Comparison of ENCODE assay signal across 8 cellular contexts in genomic region chr7:38070718-38071117, GRCh38.
DNase-seq lines count a peak whose midpoint lies in the region; ATAC-seq and TF ChIP-seq lines count a peak whose summit lies in the region.

No MANE protein-coding gene starts in this region.

- DNase-seq in stimulated activated CD4-positive, alpha-beta T cell treated with anti-CD3 and anti-CD28 coated beads, Interleukin-15, amount 100 ng/mL, for 24 hours: peak; percentile 6
- DNase-seq in stimulated activated CD4-positive, alpha-beta T cell treated with anti-CD3 and anti-CD28 coated beads, Interleukin-4, amount 100 ng/mL, for 1 hour: no peak
- DNase-seq in SHP77 (lab: John Stamatoyannopoulos, UW) (peak; percentile 41 to 72), left ventricle myocardium inferior (no peak), NCI-H1436 treated with DMSO at 0.1 percent for 48 hours (lab: John Stamatoyannopoulos, UW) (no peak), GDM1 (lab: John Stamatoyannopoulos, UW) (no peak)

- peaks cover 6% of the 10 kb centered on the region for H3K4me1 ChIP-seq in left ventricle myocardium inferior

- no peak overlapping the region for H3K4me3 ChIP-seq in left ventricle myocardium inferior

- TF ChIP-seq CTCF in left ventricle myocardium inferior (IDR thresholded peaks at IDR 0.05; ENCODE audit: borderline replicate concordance): peak; percentile 52

- intact Hi-C loops in left ventricle myocardium inferior (cut with micrococcal nuclease): no loop called here

- no peaks in the 10 kb centered on the region for H3K9me3 ChIP-seq in left ventricle myocardium inferior (replicated peaks)

- ATAC-seq in GM19467 (IDR thresholded peaks at IDR 0.05; ENCODE audit: unreplicated experiment) (no peak), HG03025 (IDR thresholded peaks at IDR 0.05; ENCODE audit: low FRiP score, unreplicated experiment) (no peak)

- H3K27ac ChIP-seq in left ventricle myocardium inferior (replicated peaks): no peak overlapping the region

- H3K36me3 ChIP-seq in left ventricle myocardium inferior: no peaks in the 10 kb centered on the region

- H3K27me3 ChIP-seq in left ventricle myocardium inferior (ENCODE audit: low read depth): no peaks in the 10 kb centered on the region

Comparison
In these comparisons a context has a peak if more than half of its experiments do, and no peak if none do; other contexts are left out.
1. DNase-seq: peak in stimulated activated CD4-positive, alpha-beta T cell treated with anti-CD3 and anti-CD28 coated beads, Interleukin-15, amount 100 ng/mL, for 24 hours (single experiment) and SHP77 (2 of 2); none in stimulated activated CD4-positive, alpha-beta T cell treated with anti-CD3 and anti-CD28 coated beads, Interleukin-4, amount 100 ng/mL, for 1 hour (single experiment), left ventricle myocardium inferior (single experiment), NCI-H1436 treated with DMSO at 0.1 percent for 48 hours (single experiment) and GDM1 (single experiment).